ENCODE assay signal across 22 cellular contexts in the genomic region with DNA sequence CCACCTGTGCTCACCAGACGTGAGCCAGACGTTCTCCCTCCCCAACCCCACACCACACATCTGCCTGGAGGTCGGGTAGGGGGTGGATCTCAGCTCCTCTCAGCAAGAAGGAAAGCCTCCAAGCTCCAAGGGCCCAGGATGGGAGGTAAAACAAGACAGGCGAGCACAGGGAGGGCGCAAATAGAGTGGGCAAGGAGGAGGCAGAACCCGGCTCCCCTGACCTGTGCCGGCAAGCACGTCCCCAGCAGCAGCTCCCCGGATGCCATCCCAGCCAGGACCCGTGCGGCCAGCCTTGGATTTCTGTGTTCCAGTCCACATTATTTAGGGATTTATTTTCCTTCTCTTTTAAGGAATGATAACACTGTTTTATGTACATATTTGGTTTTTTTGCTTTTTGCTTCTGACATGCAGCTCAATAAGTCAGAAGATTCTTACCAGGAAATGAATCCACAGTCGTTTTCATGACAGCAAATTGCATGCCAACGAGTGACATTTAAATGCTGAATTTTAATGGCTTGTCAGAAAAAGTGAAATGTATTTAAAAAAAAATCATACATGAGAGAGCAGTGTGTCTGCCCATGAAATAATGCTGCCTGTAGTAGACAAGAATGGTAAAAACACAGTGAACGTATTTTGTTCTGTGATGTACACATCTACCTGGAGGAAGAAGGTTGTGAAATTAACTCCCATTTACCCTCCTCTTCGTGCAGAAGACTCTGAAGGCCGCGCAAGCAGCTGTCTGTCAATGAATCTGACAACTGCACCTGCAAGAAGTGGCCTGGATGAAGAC.
"Had no signal": no experiment of that assay in that cellular context is flagged by ENCODE, and none has a peak within 500 bp of the region (broad histone marks: within the 10 kb centered on the region; RNA-seq: fewer than 3 reads in every experiment).

No MANE protein-coding gene starts in this region.

- DNase-seq: activated CD4-positive, alpha-beta T cell treated with anti-CD3 and anti-CD28 coated beads for 48 hours; activated CD4-positive, alpha-beta T cell treated with anti-CD3 and anti-CD28 coated beads, Interleukin-2, amount 50 U/mL, for 4 hours; activated CD4-positive, CD25-positive, alpha-beta regulatory T cell treated with anti-CD3 and anti-CD28 coated beads, Interleukin-2, amount 50 U/mL, for 72 hours; activated CD8-positive, alpha-beta T cell treated with anti-CD3 and anti-CD28 coated beads, Interleukin-2, amount 10 ng/mL, durations not matched to agents 7 days and 5 days; activated effector memory CD4-positive, alpha-beta T cell treated with anti-CD3 and anti-CD28 coated beads, Interleukin-2, amount 50 U/mL, for 16 hours; activated naive CD4-positive, alpha-beta T cell treated with Interleukin-2 at 50 U/mL for 16 hours; activated T-cell treated with anti-CD3 and anti-CD28 coated beads, Interleukin-2, amount 50 U/mL, for 4 hours; amygdala; MG63; NCI-H1105; NCI-H1436; NCI-H1694 treated with DMSO at 0.1 percent for 48 hours; NCI-H2029 treated with DMSO at 0.1 percent for 48 hours; NCI-H345; NCI-H510A; NCI-H526 treated with DMSO at 0.1 percent for 48 hours; NCI-H82; SK-N-SH; T-helper 1 cell had no signal

- H3K4me3 ChIP-seq: MG63 had no signal

- ATAC-seq: activated CD8-positive, alpha-beta memory T cell treated with anti-CD3 and anti-CD28 coated beads, Interleukin-2, amount 10 ng/mL, durations not matched to agents 7 days and 5 days; activated CD8-positive, alpha-beta T cell treated with anti-CD3 and anti-CD28 coated beads, Interleukin-2, amount 10 ng/mL, durations not matched to agents 7 days and 5 days; activated T-cell treated with anti-CD3 and anti-CD28 coated beads, Interleukin-2, amount 50 U/mL, for 4 hours had no signal

- H3K4me2 ChIP-seq: SK-N-SH had no signal

- H3K36me3 ChIP-seq: MG63 had no signal

- H3K27me3 ChIP-seq: MG63 had no signal

- H3K27ac Mint-ChIP-seq: activated CD8-positive, alpha-beta memory T cell treated with anti-CD3 and anti-CD28 coated beads, Interleukin-2, amount 10 ng/mL, durations not matched to agents 7 days and 5 days; activated CD8-positive, alpha-beta T cell treated with anti-CD3 and anti-CD28 coated beads, Interleukin-2, amount 10 ng/mL, durations not matched to agents 7 days and 5 days; activated naive CD8-positive, alpha-beta T cell had no signal

- H3K27me3 Mint-ChIP-seq: activated CD8-positive, alpha-beta memory T cell treated with anti-CD3 and anti-CD28 coated beads, Interleukin-2, amount 10 ng/mL, durations not matched to agents 7 days and 5 days had no signal

- H3K4me3 Mint-ChIP-seq: activated CD8-positive, alpha-beta memory T cell treated with anti-CD3 and anti-CD28 coated beads, Interleukin-2, amount 10 ng/mL, durations not matched to agents 7 days and 5 days; activated CD8-positive, alpha-beta T cell treated with anti-CD3 and anti-CD28 coated beads, Interleukin-2, amount 10 ng/mL, durations not matched to agents 7 days and 5 days; activated naive CD8-positive, alpha-beta T cell; activated T-cell treated with anti-CD3 and anti-CD28 coated beads, Interleukin-2, amount 50 U/mL, for 4 hours; brain had no signal

- H3K9ac ChIP-seq: SK-N-SH had no signal

- H3K4me1 Mint-ChIP-seq: activated CD8-positive, alpha-beta memory T cell treated with anti-CD3 and anti-CD28 coated beads, Interleukin-2, amount 10 ng/mL, durations not matched to agents 7 days and 5 days; brain had no signal

- H3K36me3 Mint-ChIP-seq: activated naive CD8-positive, alpha-beta T cell had no signal
